17 cellular contexts compared by ENCODE assay signal in the genomic region with DNA sequence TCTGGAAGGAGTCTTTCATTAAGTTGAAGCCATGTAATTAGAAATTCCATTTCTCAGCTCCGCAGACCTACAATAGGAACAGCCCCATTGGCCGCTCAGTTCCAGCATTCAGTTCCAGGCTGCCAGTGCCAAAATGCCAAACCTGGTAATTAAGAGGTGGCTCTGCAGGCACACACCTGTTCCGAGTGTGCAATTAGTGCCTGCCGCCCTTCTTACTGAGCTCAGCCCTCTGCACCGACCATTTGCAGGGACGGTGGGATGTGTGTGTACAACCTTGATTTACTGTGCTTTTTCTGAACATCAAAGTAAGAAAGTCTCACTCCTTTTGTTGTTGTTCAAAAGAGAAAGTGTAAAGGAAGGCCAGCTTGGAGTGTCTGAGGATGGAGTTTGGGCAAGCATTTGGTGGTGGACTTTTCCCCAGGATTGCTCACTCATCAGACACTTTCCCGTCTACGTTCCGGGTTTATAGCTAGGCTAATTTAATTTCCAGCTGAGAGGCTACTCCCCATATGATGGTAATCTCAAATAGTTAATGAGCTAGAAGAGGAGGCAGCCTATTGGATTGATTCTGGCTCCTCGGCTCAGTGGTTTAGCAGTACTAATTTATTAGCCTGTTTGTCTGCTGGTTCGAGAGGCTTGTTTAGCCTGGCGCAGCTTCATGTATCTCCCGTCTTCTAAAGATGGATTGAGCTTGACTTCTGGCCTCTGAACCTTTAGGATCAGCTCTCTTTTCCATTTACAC. TPM values are rescaled to one million over a fixed set of nuclear protein-coding genes. Genes with fewer than 3 reads are reported as not detected.
A peak's percentile ranks its signal among the peaks of the same experiment; 100 is the strongest.
DNase-seq lines count a peak whose midpoint lies in the region; TF ChIP-seq lines count a peak whose summit lies in the region.
"Had no signal": no experiment of that assay in that cellular context is flagged by ENCODE, and none has a peak within 500 bp of the region (broad histone marks: within the 10 kb centered on the region; RNA-seq: fewer than 3 reads in every experiment).

No MANE protein-coding gene starts in this region.

- H3K27ac ChIP-seq in osteoblast (ENCODE audit: low read depth, low read length): peak overlapping the region; percentile 58
- H3K27ac ChIP-seq: left ventricle myocardium inferior, right atrium auricular region, VCaP had no signal

- H3K27ac Mint-ChIP-seq in chondrocyte (ENCODE audit: unreplicated experiment): peak overlapping the region; percentile 52
- H3K27ac Mint-ChIP-seq: dendritic cell treated with granulocyte-macrophage colony-stimulating factor and Interleukin-4, amounts not matched to agents 40 ng/mL and 50 ng/mL, for 4 days had no signal

- DNase-seq in NCI-H1417 (lab: John Stamatoyannopoulos, UW) (peak; percentile 6 to 69 (median 37)), NCI-H1417 treated with DMSO at 0.1 percent for 48 hours (lab: John Stamatoyannopoulos, UW) (no peak), NCI-H82 (lab: John Stamatoyannopoulos, UW) (peak; percentile 93), chondrocyte (ENCODE audit: low spot score) (no peak), osteoblast (ENCODE audit: insufficient read length, low spot score, missing footprints) (no peak), erythroblast (lab: John Stamatoyannopoulos, UW) (no peak), MG63 (no peak), NCI-H2227 treated with DMSO at 0.1 percent for 48 hours (lab: John Stamatoyannopoulos, UW) (no peak)
- DNase-seq: 8988T; aorta; CD8-positive, alpha-beta T cell; left ventricle myocardium inferior; naive B cell; stimulated activated CD4-positive, alpha-beta T cell treated with anti-CD3 and anti-CD28 coated beads, Interleukin-4, amount 100 ng/mL, for 24 hours had no signal

- H3K4me3 ChIP-seq in osteoblast (ENCODE audit: insufficient read depth, low read length) (peak overlapping the region; percentile 52), MG63 (no peak overlapping the region)
- H3K4me3 ChIP-seq: left ventricle myocardium inferior, right atrium auricular region had no signal

- peaks cover 21% of the 10 kb centered on the region for H3K4me1 ChIP-seq in osteoblast (ENCODE audit: insufficient read depth, low read length)
- H3K4me1 ChIP-seq: left ventricle myocardium inferior, right atrium auricular region had no signal

- peaks cover 1% of the 10 kb centered on the region for H3K36me3 Mint-ChIP-seq in chondrocyte (ENCODE audit: low read depth)

- TF ChIP-seq CTCF in chondrocyte (IDR thresholded peaks at IDR 0.05): no peak
- no peak for TF ChIP-seq CTCF in osteoblast (IDR thresholded peaks at IDR 0.05; ENCODE audit: extremely low read depth, low read depth, low read length)

- H3K79me2 ChIP-seq in osteoblast (ENCODE audit: insufficient read depth, low read length): peaks cover 93% of the 10 kb centered on the region

- H3K27me3 Mint-ChIP-seq in chondrocyte (ENCODE audit: low read depth): no peaks in the 10 kb centered on the region
- H3K27me3 Mint-ChIP-seq: dendritic cell treated with granulocyte-macrophage colony-stimulating factor and Interleukin-4, amounts not matched to agents 40 ng/mL and 50 ng/mL, for 4 days had no signal

- peak overlapping the region; percentile 77 for H3K4me2 ChIP-seq in osteoblast (ENCODE audit: insufficient read depth, low read length)

- TF ChIP-seq POLR2A in erythroblast (IDR thresholded peaks at IDR 0.05; ENCODE audit: low read length): no peak

- H3K27me3 ChIP-seq in osteoblast (ENCODE audit: insufficient read depth, low read length) (no peaks in the 10 kb centered on the region), MG63 (no peaks in the 10 kb centered on the region)

- peak overlapping the region; percentile 81 for H2AFZ ChIP-seq in osteoblast (ENCODE audit: low read length)

- H3K9me3 Mint-ChIP-seq in chondrocyte (ENCODE audit: low read depth): no peaks in the 10 kb centered on the region
- H3K9me3 Mint-ChIP-seq: CD8-positive, alpha-beta T cell; dendritic cell treated with granulocyte-macrophage colony-stimulating factor and Interleukin-4, amounts not matched to agents 40 ng/mL and 50 ng/mL, for 4 days had no signal

- H4K20me1 ChIP-seq in osteoblast (ENCODE audit: insufficient read depth, low read length): peaks cover 27% of the 10 kb centered on the region

- H3K9me3 ChIP-seq in osteoblast (ENCODE audit: low read depth, low read length) (no peaks in the 10 kb centered on the region), MG63 (no peaks in the 10 kb centered on the region)
- H3K9me3 ChIP-seq: left ventricle myocardium inferior, right atrium auricular region had no signal

- no peak overlapping the region for H3K4me3 Mint-ChIP-seq in chondrocyte (ENCODE audit: unreplicated experiment)
- H3K4me3 Mint-ChIP-seq: CD8-positive, alpha-beta T cell; dendritic cell treated with granulocyte-macrophage colony-stimulating factor and Interleukin-4, amounts not matched to agents 40 ng/mL and 50 ng/mL, for 4 days; naive B cell had no signal

- H3K36me3 ChIP-seq in osteoblast (ENCODE audit: insufficient read depth, low read length) (peaks cover 6% of the 10 kb centered on the region), MG63 (no peaks in the 10 kb centered on the region)
- H3K36me3 ChIP-seq: left ventricle myocardium inferior, right atrium auricular region had no signal

- H3K4me1 Mint-ChIP-seq in chondrocyte (ENCODE audit: low read depth): peaks cover 58% of the 10 kb centered on the region

RNA-seq across cellular contexts. Expression of gene HS3ST3B1, which starts 20.0 kb away (rescaled TPM):
- total RNA-seq in chondrocyte (25.6 to 45.6 TPM (median 27.1 TPM) in 3 replicates), osteoblast (9.4 and 13.4 TPM in 2 replicates)
- 0.27 and 0.49 TPM in 2 replicates for total RNA-seq in MG63 (2014; rRNA removed; shearing (Covaris generic); ENCODE audit: low replicate concordance)

Comparison
In these comparisons a context has a peak if more than half of its experiments do, and no peak if none do; other contexts are left out.
1. DNase-seq: peak in NCI-H1417 (3 of 3) and NCI-H82 (single experiment); none in NCI-H1417 treated with DMSO at 0.1 percent for 48 hours (single experiment), chondrocyte (single experiment), osteoblast (single experiment), erythroblast (0 of 2), MG63 (single experiment) and NCI-H2227 treated with DMSO at 0.1 percent for 48 hours (single experiment).